Comparison of ENCODE assay signal across 8 cellular contexts in genomic region chr22:45239378-45240136, GRCh38. TPM values are rescaled to one million over a fixed set of nuclear protein-coding genes. Genes with fewer than 3 reads are reported as not detected.
DNase-seq lines count a peak whose midpoint lies in the region; ATAC-seq and TF ChIP-seq lines count a peak whose summit lies in the region.

No MANE protein-coding gene starts in this region.

- no peaks in the 10 kb centered on the region for H3K9me3 Mint-ChIP-seq in activated T-cell treated with anti-CD3 and anti-CD28 coated beads, Interleukin-2, amount 50 U/mL, for 24 hours
- no peaks in the 10 kb centered on the region for H3K9me3 Mint-ChIP-seq in activated T-helper 17 cell treated with anti-CD3 and anti-CD28 coated beads, Interleukin-2, amount 50 U/mL, for 72 hours

- H3K36me3 Mint-ChIP-seq in activated T-cell treated with anti-CD3 and anti-CD28 coated beads, Interleukin-2, amount 50 U/mL, for 24 hours (ENCODE audit: low read depth): peaks cover 21% of the 10 kb centered on the region
- no peaks in the 10 kb centered on the region for H3K36me3 Mint-ChIP-seq in activated T-helper 17 cell treated with anti-CD3 and anti-CD28 coated beads, Interleukin-2, amount 50 U/mL, for 72 hours (ENCODE audit: low read depth)

- no peak overlapping the region for H3K27ac Mint-ChIP-seq in activated T-cell treated with anti-CD3 and anti-CD28 coated beads, Interleukin-2, amount 50 U/mL, for 24 hours
- peak overlapping the region; percentile 87 for H3K27ac Mint-ChIP-seq in activated T-helper 17 cell treated with anti-CD3 and anti-CD28 coated beads, Interleukin-2, amount 50 U/mL, for 72 hours

- peaks cover 31% of the 10 kb centered on the region for H3K4me1 Mint-ChIP-seq in activated T-cell treated with anti-CD3 and anti-CD28 coated beads, Interleukin-2, amount 50 U/mL, for 24 hours (ENCODE audit: low read depth)
- H3K4me1 Mint-ChIP-seq in activated T-helper 17 cell treated with anti-CD3 and anti-CD28 coated beads, Interleukin-2, amount 50 U/mL, for 72 hours: no peaks in the 10 kb centered on the region

- H3K4me3 ChIP-seq in iPS-18c (ENCODE audit: insufficient read depth, low read depth, low read length) (peak overlapping the region; percentile 73), suprapubic skin (peak overlapping the region; percentile 82)

- peak overlapping the region; percentile 89 for H3K4me3 Mint-ChIP-seq in activated T-cell treated with anti-CD3 and anti-CD28 coated beads, Interleukin-2, amount 50 U/mL, for 24 hours
- peak overlapping the region; percentile 88 for H3K4me3 Mint-ChIP-seq in activated T-helper 17 cell treated with anti-CD3 and anti-CD28 coated beads, Interleukin-2, amount 50 U/mL, for 72 hours

- H3K27me3 ChIP-seq in suprapubic skin: no peaks in the 10 kb centered on the region

- H3K4me1 ChIP-seq in suprapubic skin: peaks cover 58% of the 10 kb centered on the region

- TF ChIP-seq EP300 in suprapubic skin (IDR thresholded peaks at IDR 0.05): no peak

- H3K36me3 ChIP-seq in suprapubic skin: peaks cover 12% of the 10 kb centered on the region

- no peak for TF ChIP-seq CTCF in suprapubic skin (IDR thresholded peaks at IDR 0.05)

- DNase-seq in activated T-cell treated with anti-CD3 and anti-CD28 coated beads, Interleukin-2, amount 50 U/mL, for 24 hours: no peak
- DNase-seq in activated T-cell treated with anti-CD3 and anti-CD28 coated beads for 4 hours (no peak), suprapubic skin (ENCODE audit: low spot score in 2 of 2) (no peak), NCI-H2171 treated with DMSO at 0.1 percent for 48 hours (lab: John Stamatoyannopoulos, UW) (no peak)

- no peak for TF ChIP-seq POLR2A in suprapubic skin (IDR thresholded peaks at IDR 0.05)

- no peaks in the 10 kb centered on the region for H3K27me3 Mint-ChIP-seq in activated T-cell treated with anti-CD3 and anti-CD28 coated beads, Interleukin-2, amount 50 U/mL, for 24 hours
- no peaks in the 10 kb centered on the region for H3K27me3 Mint-ChIP-seq in activated T-helper 17 cell treated with anti-CD3 and anti-CD28 coated beads, Interleukin-2, amount 50 U/mL, for 72 hours

- WGBS in suprapubic skin: 26% methylated on average over 11 of the region's 12 CpGs

- H3K27ac ChIP-seq in suprapubic skin: peak overlapping the region; percentile 45

- H3K9me3 ChIP-seq in iPS-18c (ENCODE audit: control insufficient read depth, insufficient read depth, low read length): no peaks in the 10 kb centered on the region
- H3K9me3 ChIP-seq in suprapubic skin: no peaks in the 10 kb centered on the region

- ATAC-seq in activated T-helper 17 cell treated with anti-CD3 and anti-CD28 coated beads, Interleukin-2, amount 50 U/mL, for 72 hours (replicated peaks): no peak
- ATAC-seq in HG03469 (IDR thresholded peaks at IDR 0.05; ENCODE audit: unreplicated experiment) (no peak), HG03342 (IDR thresholded peaks at IDR 0.05; ENCODE audit: unreplicated experiment) (no peak)

RNA-seq across cellular contexts. Expression of gene KIAA0930, which starts 1.1 kb away (rescaled TPM):
- 10 to 100 TPM in 1 of 2 donors, 1 to 10 TPM in 1; 8.7 to 24.1 TPM for total RNA-seq in activated T-helper 17 cell treated with anti-CD3 and anti-CD28 coated beads, Interleukin-2, amount 50 U/mL, for 72 hours
- total RNA-seq in suprapubic skin: 100 to 1,000 TPM in 1 of 4 donors, 10 to 100 TPM in 3; 36.0 to 119 (median 74.4) TPM

RNA-seq across cellular contexts. Expression of gene UPK3A, which starts 45.2 kb away (rescaled TPM):
- total RNA-seq in activated T-helper 17 cell treated with anti-CD3 and anti-CD28 coated beads, Interleukin-2, amount 50 U/mL, for 72 hours: not detected
- total RNA-seq in suprapubic skin: not detected
